ENCODE assay signal across 20 cellular contexts in genomic region chr9:126049088-126049487, GRCh38.
DNase-seq lines count a peak whose midpoint lies in the region; ATAC-seq, FAIRE-seq and TF ChIP-seq lines count a peak whose summit lies in the region.
"Had no signal": no experiment of that assay in that cellular context is flagged by ENCODE, and none has a peak within 500 bp of the region (broad histone marks: within the 10 kb centered on the region; RNA-seq: fewer than 3 reads in every experiment).

No MANE protein-coding gene starts in this region.

- TF ChIP-seq POLR2A in HepG2 (IDR thresholded peaks at IDR 0.05; ENCODE audit: insufficient read depth in 1 of 2, low read depth in 2 of 2, low read length in 2 of 2) (no peak), right lobe of liver (IDR thresholded peaks at IDR 0.05) (no peak)

- intact Hi-C loops in HepG2 (cut with micrococcal nuclease; ENCODE audit: unreplicated experiment), result no loop called here
- intact Hi-C loops in right lobe of liver (cut with DNase I), result no loop called here
- intact Hi-C loops in A673 (cut with micrococcal nuclease; ENCODE audit: unreplicated experiment), result no loop called here

- no peaks in the 10 kb centered on the region for H3K79me2 ChIP-seq in HepG2 (ENCODE audit: insufficient read depth, low read length)
- H3K79me2 ChIP-seq in osteoblast (ENCODE audit: insufficient read depth, low read length), result no peaks in the 10 kb centered on the region

- H3K27ac ChIP-seq in HepG2 (ENCODE audit: extremely low read length, insufficient read depth, low read length), result no peak overlapping the region
- H3K27ac ChIP-seq in right lobe of liver, result no peak overlapping the region
- peak overlapping the region; percentile 63 for H3K27ac ChIP-seq in VCaP
- H3K27ac ChIP-seq in osteoblast (ENCODE audit: low read depth, low read length), result no peak overlapping the region
- no peak overlapping the region for H3K27ac ChIP-seq in A673 (ENCODE audit: low read depth, low read length, poor library complexity, severe bottlenecking)
- H3K27ac ChIP-seq: HL-60 had no signal

- H3K4me2 ChIP-seq in HepG2 (ENCODE audit: low read depth, low read length) (no peak overlapping the region), osteoblast (ENCODE audit: insufficient read depth, low read length) (no peak overlapping the region)

- no peaks in the 10 kb centered on the region for H3K9me3 Mint-ChIP-seq in type B pancreatic cell
- H3K9me3 Mint-ChIP-seq: CD4-positive, alpha-beta T cell had no signal

- H3K9ac ChIP-seq in HepG2 (ENCODE audit: insufficient read depth, low read depth, low read length), result no peak overlapping the region

- POLR2A ChIA-PET in HepG2 (lab: Yijun Ruan, JAX) (no interaction called here), A673 (lab: Charles Lee; ENCODE audit: low non-redundant PET) (no interaction called here)

- FAIRE-seq in HepG2 (lab: Jason Lieb, UNC) (no peak), HTR-8/SVneo (lab: Jason Lieb, UNC) (no peak)

- no peaks in the 10 kb centered on the region for H3K4me1 Mint-ChIP-seq in type B pancreatic cell (ENCODE audit: unreplicated experiment)

- TF ChIP-seq EP300 in HepG2 (IDR thresholded peaks at IDR 0.05; ENCODE audit: low read depth in 2 of 2, low read length in 2 of 2) (no peak), HepG2 (CRISPR knock-in tag; IDR thresholded peaks at IDR 0.05; ENCODE audit: borderline replicate concordance) (no peak)

- in situ Hi-C loops in HepG2 (cut with HindIII; ENCODE audit: extremely low pct_ligation_motif_present, low pct_unique_long_range_greater_than_20kb), result no loop called here

- H3K27me3 Mint-ChIP-seq in type B pancreatic cell, result peaks cover 4% of the 10 kb centered on the region

- H2AFZ ChIP-seq in HepG2 (ENCODE audit: low read length) (no peak overlapping the region), osteoblast (ENCODE audit: low read length) (no peak overlapping the region)

- H3K9me3 ChIP-seq in HepG2 (ENCODE audit: low read length) (peaks cover 7% of the 10 kb centered on the region; the same call in 1 of the 2 replicates), right lobe of liver (no peaks in the 10 kb centered on the region), osteoblast (ENCODE audit: low read depth, low read length) (peaks cover 2% of the 10 kb centered on the region), A673 (ENCODE audit: low read depth, low read length, poor library complexity, severe bottlenecking) (no peaks in the 10 kb centered on the region)

- no peak for TF ChIP-seq RAD21 in HepG2 (CRISPR knock-in tag; IDR thresholded peaks at IDR 0.05)

- H3K36me3 ChIP-seq in HepG2 (replicated peaks in 1 of 2; ENCODE audit: control insufficient read depth in 1 of 2, insufficient read depth in 2 of 2, low read length in 2 of 2), result no peaks in the 10 kb centered on the region
- no peaks in the 10 kb centered on the region for H3K36me3 ChIP-seq in right lobe of liver
- no peaks in the 10 kb centered on the region for H3K36me3 ChIP-seq in osteoblast (ENCODE audit: insufficient read depth, low read length)
- H3K36me3 ChIP-seq in A673 (ENCODE audit: insufficient read depth, low read length, poor library complexity, severe bottlenecking), result no peaks in the 10 kb centered on the region

- BruUV-seq in HepG2 (replicated peaks; lab: Mats Ljungman, UMichigan) (no TSS peak), A673 (replicated peaks; lab: Mats Ljungman, UMichigan) (no TSS peak)

- no peaks in the 10 kb centered on the region for H3K4me1 ChIP-seq in HepG2 (ENCODE audit: insufficient read depth, low read length)
- H3K4me1 ChIP-seq in right lobe of liver, result no peaks in the 10 kb centered on the region
- no peaks in the 10 kb centered on the region for H3K4me1 ChIP-seq in osteoblast (ENCODE audit: insufficient read depth, low read length)
- no peaks in the 10 kb centered on the region for H3K4me1 ChIP-seq in A673 (ENCODE audit: insufficient read depth, low read length, poor library complexity, severe bottlenecking)

- WGBS in HepG2 (ENCODE audit: low lambda C conversion rate), result 48% methylated on average over 5 of the region's 8 CpGs
- WGBS in right lobe of liver (ENCODE audit: insufficient coverage, low coverage, low lambda C conversion rate, missing lambda C conversion rate), result 60% methylated on average over 1 of the region's 8 CpGs

- H3K4me3 ChIP-seq in HepG2 (replicated peaks in 1 of 3; ENCODE audit: insufficient read depth in 1 of 3, low read depth in 2 of 3, low read length in 3 of 3), result no peak overlapping the region
- H3K4me3 ChIP-seq in right lobe of liver, result no peak overlapping the region
- no peak overlapping the region for H3K4me3 ChIP-seq in osteoblast (ENCODE audit: insufficient read depth, low read length)
- H3K4me3 ChIP-seq in A673 (ENCODE audit: low read depth, low read length, poor library complexity, severe bottlenecking), result no peak overlapping the region

- H3K27ac Mint-ChIP-seq in type B pancreatic cell, result no peak overlapping the region
- H3K27ac Mint-ChIP-seq: CD4-positive, alpha-beta T cell; HFFc6 had no signal

- peak; percentile 50 for TF ChIP-seq CTCF in HepG2 (CRISPR knock-in tag; IDR thresholded peaks at IDR 0.05)
- TF ChIP-seq CTCF in right lobe of liver (IDR thresholded peaks at IDR 0.05), result no peak
- no peak for TF ChIP-seq CTCF in VCaP (conservative IDR thresholded peaks at IDR 0.05)
- peak; percentile 19 for TF ChIP-seq CTCF in type B pancreatic cell (conservative IDR thresholded peaks at IDR 0.05)
- TF ChIP-seq CTCF in osteoblast (IDR thresholded peaks at IDR 0.05; ENCODE audit: extremely low read depth, low read depth, low read length), result no peak
- TF ChIP-seq CTCF in A673 (conservative IDR thresholded peaks at IDR 0.05; ENCODE audit: low read depth, low read length), result no peak

- no peak overlapping the region for H3K4me3 Mint-ChIP-seq in type B pancreatic cell
- H3K4me3 Mint-ChIP-seq: CD4-positive, alpha-beta T cell; HFFc6 had no signal

- peaks cover 4% of the 10 kb centered on the region in 2 experiments; a peak in 1 of 5 replicates for H3K27me3 ChIP-seq in HepG2 (ENCODE audit: control insufficient read depth in 1 of 2, insufficient read depth in 2 of 2, low read length in 2 of 2)
- no peaks in the 10 kb centered on the region for H3K27me3 ChIP-seq in right lobe of liver
- peaks cover 20% of the 10 kb centered on the region for H3K27me3 ChIP-seq in osteoblast (ENCODE audit: insufficient read depth, low read length)
- peaks cover 24% of the 10 kb centered on the region for H3K27me3 ChIP-seq in A673 (replicated peaks; ENCODE audit: insufficient read depth, low read depth, low read length, poor library complexity)

- peak; percentile 4 for DNase-seq in HepG2 (ENCODE audit: low spot score)
- no peak for DNase-seq in right lobe of liver
- DNase-seq in islet precursor cell, result peak; percentile 83
- DNase-seq in type B pancreatic cell (ENCODE audit: extremely low spot score, unreplicated experiment), result no peak
- no peak for DNase-seq in HTR-8/SVneo (ENCODE audit: insufficient read length, low spot score)
- no peak for DNase-seq in osteoblast (ENCODE audit: insufficient read length, low spot score, missing footprints)
- DNase-seq in A673 (ENCODE audit: low spot score), result no peak
- DNase-seq: CD4-positive, alpha-beta T cell; DMS153; GF-D8; GOT3; HFFc6; NCI-H1105; NCI-H1694; NCI-H2081 treated with DMSO at 0.1 percent for 48 hours; NCI-H748 treated with DMSO at 0.1 percent for 48 hours; NK-92 treated with Interleukin-12 subunit alpha and Interleukin-12 subunit beta, amount 100 ng/mL, for 24 hours; SHP77 had no signal

- no peaks in the 10 kb centered on the region for H3K36me3 Mint-ChIP-seq in type B pancreatic cell

- CTCF ChIA-PET in HepG2 (lab: Yijun Ruan, JAX; ENCODE audit: low intra/inter-chr PET ratio, low total read pairs), result no interaction called here
- CTCF ChIA-PET in A673 (lab: Charles Lee), result no interaction called here

- H4K20me1 ChIP-seq in HepG2 (ENCODE audit: insufficient read depth, low read length) (no peaks in the 10 kb centered on the region), osteoblast (ENCODE audit: insufficient read depth, low read length) (no peaks in the 10 kb centered on the region)

- ATAC-seq in HepG2 (peak; percentile 72), right lobe of liver (no peak)

TF ChIP-seq in HepG2, 621 proteins besides CTCF, POLR2A, EP300 and RAD21:
- TF ChIP-seq ZBTB4 (CRISPR knock-in tag; IDR thresholded peaks at IDR 0.05; ENCODE audit: borderline replicate concordance), result no peak
- TF ChIP-seq STAG1 (CRISPR knock-in tag; IDR thresholded peaks at IDR 0.05), result peak; percentile 64
- no peak for TF ChIP-seq ELF3 (CRISPR knock-in tag; IDR thresholded peaks at IDR 0.05)

Comparison
In these comparisons a context has a peak if more than half of its experiments do, and no peak if none do; other contexts are left out.
1. DNase-seq: peak in HepG2 (single experiment) and islet precursor cell (single experiment); none in right lobe of liver (0 of 3), type B pancreatic cell (single experiment), HTR-8/SVneo (single experiment), osteoblast (single experiment) and A673 (single experiment).
2. CTCF ChIP-seq: peak in HepG2 (single experiment) and type B pancreatic cell (single experiment); none in right lobe of liver (0 of 4), VCaP (single experiment), osteoblast (single experiment) and A673 (single experiment).